1 cellular context compared by ENCODE assay signal in the genomic region with DNA sequence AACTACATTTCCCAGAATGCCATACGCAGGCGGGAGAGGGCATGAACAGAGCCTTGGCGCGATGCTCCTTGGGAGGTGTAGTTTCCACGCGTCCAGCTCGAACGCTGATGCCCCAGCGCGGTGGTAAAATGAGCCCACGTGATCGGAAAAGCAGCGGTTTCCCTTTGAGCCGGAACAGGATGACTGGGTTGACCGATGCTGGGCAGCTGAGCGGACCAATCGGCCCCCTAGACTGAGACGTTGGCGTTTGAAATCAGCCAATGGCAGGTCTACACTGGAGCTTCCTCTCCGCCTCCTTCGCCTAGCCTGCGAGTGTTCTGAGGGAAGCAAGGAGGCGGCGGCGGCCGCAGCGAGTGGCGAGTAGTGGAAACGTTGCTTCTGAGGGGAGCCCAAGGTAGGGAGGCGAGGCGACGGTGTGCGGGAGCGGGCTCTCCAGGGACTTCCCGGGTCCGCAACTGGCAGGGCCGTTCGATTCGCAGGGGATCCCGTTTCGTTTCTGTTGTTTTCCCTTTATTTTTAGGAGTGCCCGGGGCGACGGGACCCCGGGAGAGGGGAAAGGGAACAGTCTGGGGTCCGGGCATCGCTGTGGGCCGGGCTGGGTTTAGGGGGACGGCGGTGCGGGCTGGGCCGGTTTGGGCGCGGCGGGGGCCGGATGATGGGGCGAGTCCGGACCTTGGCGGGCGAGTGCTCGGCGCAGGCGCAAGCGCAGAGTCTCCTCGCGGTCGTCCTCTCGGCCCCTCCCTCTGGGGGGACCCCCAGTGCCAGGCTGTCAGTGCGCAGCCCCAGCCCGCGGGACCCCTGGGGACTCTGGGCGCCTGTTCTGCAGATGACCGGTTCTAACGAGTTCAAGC.
TF ChIP-seq lines count a peak whose summit lies in the region.

A gene with protein sequence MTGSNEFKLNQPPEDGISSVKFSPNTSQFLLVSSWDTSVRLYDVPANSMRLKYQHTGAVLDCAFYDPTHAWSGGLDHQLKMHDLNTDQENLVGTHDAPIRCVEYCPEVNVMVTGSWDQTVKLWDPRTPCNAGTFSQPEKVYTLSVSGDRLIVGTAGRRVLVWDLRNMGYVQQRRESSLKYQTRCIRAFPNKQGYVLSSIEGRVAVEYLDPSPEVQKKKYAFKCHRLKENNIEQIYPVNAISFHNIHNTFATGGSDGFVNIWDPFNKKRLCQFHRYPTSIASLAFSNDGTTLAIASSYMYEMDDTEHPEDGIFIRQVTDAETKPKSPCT (plus strand): TSS at position 311 of the 851 bp plus-strand sequence. CDS start 516 bp downstream, at position 827.

TF ChIP-seq in K562, 482 proteins besides CTCF, POLR2A, EP300 and RAD21 (continued from another document and continues in another):
- TF ChIP-seq, protein P1, sequence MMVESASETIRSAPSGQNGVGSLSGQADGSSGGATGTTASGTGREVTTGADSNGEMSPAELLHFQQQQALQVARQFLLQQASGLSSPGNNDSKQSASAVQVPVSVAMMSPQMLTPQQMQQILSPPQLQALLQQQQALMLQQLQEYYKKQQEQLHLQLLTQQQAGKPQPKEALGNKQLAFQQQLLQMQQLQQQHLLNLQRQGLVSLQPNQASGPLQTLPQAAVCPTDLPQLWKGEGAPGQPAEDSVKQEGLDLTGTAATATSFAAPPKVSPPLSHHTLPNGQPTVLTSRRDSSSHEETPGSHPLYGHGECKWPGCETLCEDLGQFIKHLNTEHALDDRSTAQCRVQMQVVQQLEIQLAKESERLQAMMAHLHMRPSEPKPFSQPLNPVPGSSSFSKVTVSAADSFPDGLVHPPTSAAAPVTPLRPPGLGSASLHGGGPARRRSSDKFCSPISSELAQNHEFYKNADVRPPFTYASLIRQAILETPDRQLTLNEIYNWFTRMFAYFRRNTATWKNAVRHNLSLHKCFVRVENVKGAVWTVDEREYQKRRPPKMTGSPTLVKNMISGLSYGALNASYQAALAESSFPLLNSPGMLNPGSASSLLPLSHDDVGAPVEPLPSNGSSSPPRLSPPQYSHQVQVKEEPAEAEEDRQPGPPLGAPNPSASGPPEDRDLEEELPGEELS (CRISPR knock-in tag; IDR thresholded peaks at IDR 0.05; ENCODE audit: borderline replicate concordance): no peak
- TF ChIP-seq POLR2H (tag; IDR thresholded peaks at IDR 0.05; ENCODE audit: low read depth) (peak; percentile 66), C11orf30 (IDR thresholded peaks at IDR 0.05; ENCODE audit: low read depth) (no peak), ZKSCAN3 (CRISPR knock-in tag; IDR thresholded peaks at IDR 0.05) (no peak), ZZZ3 (IDR thresholded peaks at IDR 0.05) (no peak), POLR2B (IDR thresholded peaks at IDR 0.05; ENCODE audit: low read depth, partially characterized antibody) (peak; percentile 89), NFATC3 (IDR thresholded peaks at IDR 0.05) (no peak), CC2D1A (IDR thresholded peaks at IDR 0.05) (peak; percentile 68), FOXJ2 (tag; IDR thresholded peaks at IDR 0.05) (no peak), HDAC3 (IDR thresholded peaks at IDR 0.05; ENCODE audit: borderline replicate concordance, partially characterized antibody) (no peak), L3MBTL2 (IDR thresholded peaks at IDR 0.05) (peak; percentile 83; the same call in 1 of the 2 replicates), HNRNPH1 (optimal IDR thresholded peaks at IDR 0.05; ENCODE audit: low read depth, low read length) (no peak), EWSR1 (IDR thresholded peaks at IDR 0.05; ENCODE audit: borderline replicate concordance, low read depth, partially characterized antibody) (no peak), SMAD4 (CRISPR knock-in tag; conservative IDR thresholded peaks at IDR 0.05) (0 out of 2 replicates have a peak, but pooled peaks have one; percentile 12), NUFIP1 (IDR thresholded peaks at IDR 0.05; ENCODE audit: partially characterized antibody) (no peak), CREBBP (IDR thresholded peaks at IDR 0.05; ENCODE audit: low read depth, low read length) (no peak), RNF2 (IDR thresholded peaks at IDR 0.05) (peak; percentile 49), CBFB (CRISPR knock-in tag; IDR thresholded peaks at IDR 0.05) (no peak), LCOR (CRISPR knock-in tag; IDR thresholded peaks at IDR 0.05) (0 out of 2 replicates have a peak, but pooled peaks have one; percentile 20), TFAM (CRISPR knock-in tag; conservative IDR thresholded peaks at IDR 0.05) (no peak), SIRT6 (IDR thresholded peaks at IDR 0.05; ENCODE audit: low read depth, low read length) (no peak), ZKSCAN1 (IDR thresholded peaks at IDR 0.05; ENCODE audit: low read depth, low read length) (no peak), PHF8 (IDR thresholded peaks at IDR 0.05; ENCODE audit: borderline replicate concordance, low read length) (peak; percentile 92), ILK (tag; IDR thresholded peaks at IDR 0.05; ENCODE audit: borderline replicate concordance, low read depth) (no peak), ZNF311 (CRISPR knock-in tag; IDR thresholded peaks at IDR 0.05) (no peak), ZNF282 (CRISPR knock-in tag; IDR thresholded peaks at IDR 0.05) (no peak)
- TF ChIP-seq, protein P2, sequence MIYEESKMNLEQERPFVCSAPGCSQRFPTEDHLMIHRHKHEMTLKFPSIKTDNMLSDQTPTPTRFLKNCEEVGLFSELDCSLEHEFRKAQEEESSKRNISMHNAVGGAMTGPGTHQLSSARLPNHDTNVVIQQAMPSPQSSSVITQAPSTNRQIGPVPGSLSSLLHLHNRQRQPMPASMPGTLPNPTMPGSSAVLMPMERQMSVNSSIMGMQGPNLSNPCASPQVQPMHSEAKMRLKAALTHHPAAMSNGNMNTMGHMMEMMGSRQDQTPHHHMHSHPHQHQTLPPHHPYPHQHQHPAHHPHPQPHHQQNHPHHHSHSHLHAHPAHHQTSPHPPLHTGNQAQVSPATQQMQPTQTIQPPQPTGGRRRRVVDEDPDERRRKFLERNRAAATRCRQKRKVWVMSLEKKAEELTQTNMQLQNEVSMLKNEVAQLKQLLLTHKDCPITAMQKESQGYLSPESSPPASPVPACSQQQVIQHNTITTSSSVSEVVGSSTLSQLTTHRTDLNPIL (CRISPR knock-in tag; IDR thresholded peaks at IDR 0.05): no peak
- TF ChIP-seq, protein P3, sequence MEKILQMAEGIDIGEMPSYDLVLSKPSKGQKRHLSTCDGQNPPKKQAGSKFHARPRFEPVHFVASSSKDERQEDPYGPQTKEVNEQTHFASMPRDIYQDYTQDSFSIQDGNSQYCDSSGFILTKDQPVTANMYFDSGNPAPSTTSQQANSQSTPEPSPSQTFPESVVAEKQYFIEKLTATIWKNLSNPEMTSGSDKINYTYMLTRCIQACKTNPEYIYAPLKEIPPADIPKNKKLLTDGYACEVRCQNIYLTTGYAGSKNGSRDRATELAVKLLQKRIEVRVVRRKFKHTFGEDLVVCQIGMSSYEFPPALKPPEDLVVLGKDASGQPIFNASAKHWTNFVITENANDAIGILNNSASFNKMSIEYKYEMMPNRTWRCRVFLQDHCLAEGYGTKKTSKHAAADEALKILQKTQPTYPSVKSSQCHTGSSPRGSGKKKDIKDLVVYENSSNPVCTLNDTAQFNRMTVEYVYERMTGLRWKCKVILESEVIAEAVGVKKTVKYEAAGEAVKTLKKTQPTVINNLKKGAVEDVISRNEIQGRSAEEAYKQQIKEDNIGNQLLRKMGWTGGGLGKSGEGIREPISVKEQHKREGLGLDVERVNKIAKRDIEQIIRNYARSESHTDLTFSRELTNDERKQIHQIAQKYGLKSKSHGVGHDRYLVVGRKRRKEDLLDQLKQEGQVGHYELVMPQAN (IDR thresholded peaks at IDR 0.05; ENCODE audit: borderline replicate concordance): peak; percentile 26; the same call in 1 of the 2 replicates
- TF ChIP-seq, protein P4, sequence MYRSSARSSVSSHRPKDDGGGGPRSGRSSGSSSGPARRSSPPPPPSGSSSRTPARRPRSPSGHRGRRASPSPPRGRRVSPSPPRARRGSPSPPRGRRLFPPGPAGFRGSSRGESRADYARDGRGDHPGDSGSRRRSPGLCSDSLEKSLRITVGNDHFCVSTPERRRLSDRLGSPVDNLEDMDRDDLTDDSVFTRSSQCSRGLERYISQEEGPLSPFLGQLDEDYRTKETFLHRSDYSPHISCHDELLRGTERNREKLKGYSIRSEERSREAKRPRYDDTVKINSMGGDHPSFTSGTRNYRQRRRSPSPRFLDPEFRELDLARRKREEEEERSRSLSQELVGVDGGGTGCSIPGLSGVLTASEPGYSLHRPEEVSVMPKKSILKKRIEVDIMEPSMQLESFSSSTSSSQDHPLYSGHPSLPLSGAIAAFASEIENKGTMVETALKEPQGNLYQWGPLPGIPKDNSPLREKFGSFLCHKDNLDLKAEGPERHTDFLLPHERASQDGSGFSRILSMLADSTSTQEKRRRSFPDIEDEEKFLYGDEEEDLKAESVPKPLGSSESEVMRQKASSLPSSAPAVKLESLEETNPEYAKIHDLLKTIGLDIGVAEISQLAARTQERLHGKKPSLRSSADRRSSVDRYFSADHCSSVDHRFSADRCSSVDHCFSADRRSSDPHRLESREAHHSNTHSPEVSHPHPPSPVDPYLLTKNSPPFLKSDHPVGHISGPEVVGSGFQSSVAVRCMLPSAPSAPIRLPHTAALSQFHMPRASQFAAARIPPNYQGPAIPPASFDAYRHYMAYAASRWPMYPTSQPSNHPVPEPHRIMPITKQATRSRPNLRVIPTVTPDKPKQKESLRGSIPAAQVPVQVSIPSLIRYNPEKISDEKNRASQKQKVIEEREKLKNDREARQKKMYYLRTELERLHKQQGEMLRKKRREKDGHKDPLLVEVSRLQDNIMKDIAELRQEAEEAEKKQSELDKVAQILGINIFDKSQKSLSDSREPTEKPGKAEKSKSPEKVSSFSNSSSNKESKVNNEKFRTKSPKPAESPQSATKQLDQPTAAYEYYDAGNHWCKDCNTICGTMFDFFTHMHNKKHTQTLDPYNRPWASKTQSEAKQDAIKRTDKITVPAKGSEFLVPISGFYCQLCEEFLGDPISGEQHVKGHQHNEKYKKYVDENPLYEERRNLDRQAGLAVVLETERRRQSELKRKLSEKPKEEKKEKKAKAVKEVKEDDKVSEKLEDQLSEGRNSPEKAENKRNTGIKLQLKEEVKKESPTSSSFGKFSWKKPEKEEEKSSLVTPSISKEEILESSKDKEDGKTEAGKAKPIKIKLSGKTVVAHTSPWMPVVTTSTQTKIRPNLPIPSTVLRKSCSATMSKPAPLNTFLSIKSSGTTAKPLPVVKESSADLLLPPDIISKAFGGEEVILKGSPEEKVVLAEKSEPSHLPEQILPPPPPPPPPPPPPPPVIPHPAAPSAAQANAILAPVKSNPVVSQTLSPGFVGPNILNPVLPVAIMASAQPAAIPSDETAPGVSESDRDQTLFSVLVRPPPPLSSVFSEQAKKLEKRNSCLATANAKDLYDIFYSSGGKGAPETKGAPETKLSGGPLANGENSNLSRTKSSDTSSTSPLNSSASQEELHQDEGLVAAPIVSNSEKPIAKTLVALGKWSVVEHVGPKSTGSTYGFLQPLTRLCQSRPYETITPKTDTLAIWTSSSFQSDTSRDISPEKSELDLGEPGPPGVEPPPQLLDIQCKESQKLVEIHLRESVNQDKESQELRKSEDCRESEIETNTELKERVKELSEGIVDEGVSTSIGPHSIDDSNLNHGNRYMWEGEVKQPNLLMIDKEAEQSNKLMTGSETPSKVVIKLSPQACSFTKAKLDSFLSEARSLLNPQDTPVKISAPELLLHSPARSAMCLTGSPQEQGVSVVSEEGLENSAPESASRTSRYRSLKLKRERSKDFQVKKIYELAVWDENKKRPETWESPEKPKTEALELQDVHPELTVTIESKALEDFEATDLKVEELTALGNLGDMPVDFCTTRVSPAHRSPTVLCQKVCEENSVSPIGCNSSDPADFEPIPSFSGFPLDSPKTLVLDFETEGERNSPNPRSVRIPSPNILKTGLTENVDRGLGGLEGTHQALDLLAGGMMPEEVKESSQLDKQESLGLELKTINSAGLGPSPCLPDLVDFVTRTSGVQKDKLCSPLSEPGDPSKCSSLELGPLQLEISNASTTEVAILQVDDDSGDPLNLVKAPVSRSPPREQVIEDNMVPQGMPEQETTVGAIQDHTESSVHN (IDR thresholded peaks at IDR 0.05; ENCODE audit: borderline replicate concordance in 1 of 2, low read depth in 1 of 2): no peak
- TF ChIP-seq, protein P5, sequence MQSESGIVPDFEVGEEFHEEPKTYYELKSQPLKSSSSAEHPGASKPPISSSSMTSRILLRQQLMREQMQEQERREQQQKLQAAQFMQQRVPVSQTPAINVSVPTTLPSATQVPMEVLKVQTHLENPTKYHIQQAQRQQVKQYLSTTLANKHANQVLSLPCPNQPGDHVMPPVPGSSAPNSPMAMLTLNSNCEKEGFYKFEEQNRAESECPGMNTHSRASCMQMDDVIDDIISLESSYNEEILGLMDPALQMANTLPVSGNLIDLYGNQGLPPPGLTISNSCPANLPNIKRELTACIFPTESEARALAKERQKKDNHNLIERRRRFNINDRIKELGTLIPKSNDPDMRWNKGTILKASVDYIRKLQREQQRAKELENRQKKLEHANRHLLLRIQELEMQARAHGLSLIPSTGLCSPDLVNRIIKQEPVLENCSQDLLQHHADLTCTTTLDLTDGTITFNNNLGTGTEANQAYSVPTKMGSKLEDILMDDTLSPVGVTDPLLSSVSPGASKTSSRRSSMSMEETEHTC (IDR thresholded peaks at IDR 0.05): no peak
- TF ChIP-seq, protein P6, sequence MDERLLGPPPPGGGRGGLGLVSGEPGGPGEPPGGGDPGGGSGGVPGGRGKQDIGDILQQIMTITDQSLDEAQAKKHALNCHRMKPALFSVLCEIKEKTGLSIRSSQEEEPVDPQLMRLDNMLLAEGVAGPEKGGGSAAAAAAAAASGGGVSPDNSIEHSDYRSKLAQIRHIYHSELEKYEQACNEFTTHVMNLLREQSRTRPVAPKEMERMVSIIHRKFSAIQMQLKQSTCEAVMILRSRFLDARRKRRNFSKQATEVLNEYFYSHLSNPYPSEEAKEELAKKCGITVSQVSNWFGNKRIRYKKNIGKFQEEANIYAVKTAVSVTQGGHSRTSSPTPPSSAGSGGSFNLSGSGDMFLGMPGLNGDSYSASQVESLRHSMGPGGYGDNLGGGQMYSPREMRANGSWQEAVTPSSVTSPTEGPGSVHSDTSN (CRISPR knock-in tag; IDR thresholded peaks at IDR 0.05; ENCODE audit: low read depth): no peak
- TF ChIP-seq, protein P6 (tag; conservative IDR thresholded peaks at IDR 0.05; ENCODE audit: low read depth): peak; percentile 97
- TF ChIP-seq, protein P7, sequence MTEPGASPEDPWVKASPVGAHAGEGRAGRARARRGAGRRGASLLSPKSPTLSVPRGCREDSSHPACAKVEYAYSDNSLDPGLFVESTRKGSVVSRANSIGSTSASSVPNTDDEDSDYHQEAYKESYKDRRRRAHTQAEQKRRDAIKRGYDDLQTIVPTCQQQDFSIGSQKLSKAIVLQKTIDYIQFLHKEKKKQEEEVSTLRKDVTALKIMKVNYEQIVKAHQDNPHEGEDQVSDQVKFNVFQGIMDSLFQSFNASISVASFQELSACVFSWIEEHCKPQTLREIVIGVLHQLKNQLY (CRISPR knock-in tag; conservative IDR thresholded peaks at IDR 0.05): no peak
- TF ChIP-seq, protein P8, sequence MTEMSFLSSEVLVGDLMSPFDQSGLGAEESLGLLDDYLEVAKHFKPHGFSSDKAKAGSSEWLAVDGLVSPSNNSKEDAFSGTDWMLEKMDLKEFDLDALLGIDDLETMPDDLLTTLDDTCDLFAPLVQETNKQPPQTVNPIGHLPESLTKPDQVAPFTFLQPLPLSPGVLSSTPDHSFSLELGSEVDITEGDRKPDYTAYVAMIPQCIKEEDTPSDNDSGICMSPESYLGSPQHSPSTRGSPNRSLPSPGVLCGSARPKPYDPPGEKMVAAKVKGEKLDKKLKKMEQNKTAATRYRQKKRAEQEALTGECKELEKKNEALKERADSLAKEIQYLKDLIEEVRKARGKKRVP (CRISPR knock-in tag; IDR thresholded peaks at IDR 0.05): no peak
